In genomic region chr3:170869645-170870593, GRCh38 we compare ENCODE assay signal across 8 cellular contexts. TPM values are rescaled to one million over a fixed set of nuclear protein-coding genes. Genes with fewer than 3 reads are reported as not detected.
A peak's percentile ranks its signal among the peaks of the same experiment; 100 is the strongest.
DNase-seq lines count a peak whose midpoint lies in the region; ATAC-seq and TF ChIP-seq lines count a peak whose summit lies in the region.

Gene RPL22L1, minus strand, starts transcription at chr3:170870195. Its CDS starts 28 bp downstream, at chr3:170870167.

- intact Hi-C loops in esophagus muscularis mucosa (cut with DNase I), result loop anchor here (5.0 kb wide), 1 partner anchor 37 kb away; the partner anchor contains the start of gene EIF5A2
- intact Hi-C loops in naive thymus-derived CD4-positive, alpha-beta T cell (cut with micrococcal nuclease), result loop anchor here (1.0 to 10.0 kb wide), 16 partner anchors 38 to 1880 kb away; partner anchors contain the start of genes EIF5A2 (in 2 of the 2), PRKCI (in 2 of the 2), SEC62 (in 2 of the 2) and ECT2 (in 1 of the 2)

- POLR2A ChIA-PET in CD8-positive, alpha-beta memory T cell (lab: Charles Lee), result interaction anchor here (0.6 to 1.5 kb wide), 8 partner anchors 35 to 1650 kb away, joined by 3 to 26 read pairs (median 4); partner anchors contain the start of genes EIF5A2, SKIL and TERC
- POLR2A ChIA-PET in naive thymus-derived CD4-positive, alpha-beta T cell (lab: Charles Lee), result interaction anchor here (0.6 to 2.4 kb wide), 7 partner anchors 24 to 1237 kb away, joined by 3 to 35 read pairs (median 3); partner anchors contain the start of genes EIF5A2, MYNN and PHC3

- peak within 1 kb of the TSS; percentile 94 for H3K27ac ChIP-seq in CD8-positive, alpha-beta memory T cell (ENCODE audit: low read depth, low read length)
- peak within 1 kb of the TSS; percentile 79 to 85 (median 80) for H3K27ac ChIP-seq in esophagus muscularis mucosa (replicated peaks in 1 of 4)
- H3K27ac ChIP-seq in naive thymus-derived CD4-positive, alpha-beta T cell (ENCODE audit: low read depth, low read length), result peak within 1 kb of the TSS; percentile 86

- H3K4me1 Mint-ChIP-seq in CD8-positive, alpha-beta memory T cell, result peaks cover 30 to 46% (median 42%) of the 10 kb centered on the region in 3 donors
- peaks cover 11 to 19% (median 14%) of the 10 kb centered on the region in 3 donors for H3K4me1 Mint-ChIP-seq in IgD-negative memory B cell
- peaks cover 10 to 41% (median 26%) of the 10 kb centered on the region in 7 donors for H3K4me1 Mint-ChIP-seq in naive thymus-derived CD4-positive, alpha-beta T cell

- no peaks in the 10 kb centered on the region for H3K9me3 Mint-ChIP-seq in CD8-positive, alpha-beta memory T cell
- H3K9me3 Mint-ChIP-seq in IgD-negative memory B cell, result peaks cover 0 to 2% (median 0%) of the 10 kb centered on the region in 3 donors
- peaks cover 0 to 11% (median 0%) of the 10 kb centered on the region in 11 donors for H3K9me3 Mint-ChIP-seq in naive thymus-derived CD4-positive, alpha-beta T cell

- peaks cover 15% of the 10 kb centered on the region for H3K36me3 ChIP-seq in CD8-positive, alpha-beta memory T cell (ENCODE audit: insufficient read depth, low read length)
- H3K36me3 ChIP-seq in esophagus muscularis mucosa, result peaks cover 10 to 33% (median 28%) of the 10 kb centered on the region in 4 donors
- peaks cover 7 to 30% (median 15%) of the 10 kb centered on the region in 3 experiments for H3K36me3 ChIP-seq in naive thymus-derived CD4-positive, alpha-beta T cell (ENCODE audit: control insufficient read depth in 2 of 3, insufficient read depth in 3 of 3, low read length in 3 of 3)

- TF ChIP-seq CTCF in esophagus muscularis mucosa (IDR thresholded peaks at IDR 0.05), result peak in 1 of 3 experiments; percentile 13

- under 1% methylated on average over 42 of the region's 59 CpGs for WGBS in esophagus muscularis mucosa

- H3K36me3 Mint-ChIP-seq in CD8-positive, alpha-beta memory T cell, result peaks cover 9 to 34% (median 12%) of the 10 kb centered on the region in 3 donors
- H3K36me3 Mint-ChIP-seq in IgD-negative memory B cell, result peaks cover 3% of the 10 kb centered on the region
- peaks cover 13 to 28% (median 25%) of the 10 kb centered on the region in 5 donors for H3K36me3 Mint-ChIP-seq in naive thymus-derived CD4-positive, alpha-beta T cell

- peak; percentile 96 for ATAC-seq in GM21526 (IDR thresholded peaks at IDR 0.05; ENCODE audit: low FRiP score, unreplicated experiment)
- peak; percentile 96 for ATAC-seq in naive thymus-derived CD4-positive, alpha-beta T cell
- ATAC-seq in stimulated activated naive CD8-positive, alpha-beta T cell treated with anti-CD3 and anti-CD28 coated beads, Interleukin-15, Interleukin-2, amounts not matched to agents 100 U/mL and 50 U/mL, for 24 hours, result peak; percentile 94

- no peak for TF ChIP-seq EP300 in esophagus muscularis mucosa (IDR thresholded peaks at IDR 0.05)

- peak within 1 kb of the TSS; percentile 96 for H3K4me3 ChIP-seq in CD8-positive, alpha-beta memory T cell (ENCODE audit: low read length)
- peak within 1 kb of the TSS; percentile 56 to 72 (median 70) for H3K4me3 ChIP-seq in esophagus muscularis mucosa
- H3K4me3 ChIP-seq in naive thymus-derived CD4-positive, alpha-beta T cell (ENCODE audit: low read length), result peak within 1 kb of the TSS; percentile 84

- H3K27me3 ChIP-seq in CD8-positive, alpha-beta memory T cell (ENCODE audit: insufficient read depth, low read length, poor library complexity, severe bottlenecking), result no peaks in the 10 kb centered on the region
- H3K27me3 ChIP-seq in esophagus muscularis mucosa, result no peaks in the 10 kb centered on the region
- no peaks in the 10 kb centered on the region for H3K27me3 ChIP-seq in naive thymus-derived CD4-positive, alpha-beta T cell (ENCODE audit: control insufficient read depth in 2 of 2, insufficient read depth in 2 of 2, low read length in 2 of 2)

- H3K27ac Mint-ChIP-seq in CD8-positive, alpha-beta memory T cell, result peak within 1 kb of the TSS; percentile 88 to 99 (median 98)
- H3K27ac Mint-ChIP-seq in IgD-negative memory B cell, result peak within 1 kb of the TSS; percentile 84 to 99 (median 98)
- H3K27ac Mint-ChIP-seq in naive thymus-derived CD4-positive, alpha-beta T cell, result peak within 1 kb of the TSS; percentile 96 to 99 (median 98)

- H3K27me3 Mint-ChIP-seq in CD8-positive, alpha-beta memory T cell, result no peaks in the 10 kb centered on the region
- H3K27me3 Mint-ChIP-seq in IgD-negative memory B cell, result no peaks in the 10 kb centered on the region
- peaks cover 0 to 4% (median 0%) of the 10 kb centered on the region in 5 donors for H3K27me3 Mint-ChIP-seq in naive thymus-derived CD4-positive, alpha-beta T cell

- peak; percentile 80 for TF ChIP-seq POLR2A in esophagus muscularis mucosa (IDR thresholded peaks at IDR 0.05; ENCODE audit: low read depth)

- peak within 1 kb of the TSS; percentile 88 to 98 (median 96) for H3K4me3 Mint-ChIP-seq in CD8-positive, alpha-beta memory T cell
- peak within 1 kb of the TSS; percentile 93 to 99 (median 96) for H3K4me3 Mint-ChIP-seq in IgD-negative memory B cell
- H3K4me3 Mint-ChIP-seq in naive thymus-derived CD4-positive, alpha-beta T cell, result peak within 1 kb of the TSS; percentile 93 to 98 (median 94)

- H3K4me1 ChIP-seq in CD8-positive, alpha-beta memory T cell (ENCODE audit: insufficient read depth, low read length), result peaks cover 33% of the 10 kb centered on the region
- peaks cover 17 to 33% (median 31%) of the 10 kb centered on the region in 4 donors for H3K4me1 ChIP-seq in esophagus muscularis mucosa
- peaks cover 22% of the 10 kb centered on the region in 2 donors for H3K4me1 ChIP-seq in naive thymus-derived CD4-positive, alpha-beta T cell (ENCODE audit: control insufficient read depth in 2 of 2, insufficient read depth in 2 of 2, low read length in 2 of 2)

- no peaks in the 10 kb centered on the region for H3K9me3 ChIP-seq in CD8-positive, alpha-beta memory T cell (ENCODE audit: low read length)
- H3K9me3 ChIP-seq in esophagus muscularis mucosa, result no peaks in the 10 kb centered on the region
- H3K9me3 ChIP-seq in naive thymus-derived CD4-positive, alpha-beta T cell (ENCODE audit: control insufficient read depth in 2 of 3, low read length in 3 of 3), result no peaks in the 10 kb centered on the region

- CTCF ChIA-PET in CD8-positive, alpha-beta memory T cell (lab: Charles Lee), result interaction anchor here (1.6 to 2.0 kb wide), 2 partner anchors 10 to 58 kb away, joined by 4 to 6 read pairs; no protein-coding TSS in a partner anchor
- CTCF ChIA-PET in naive thymus-derived CD4-positive, alpha-beta T cell (lab: Charles Lee), result interaction anchor here (1.2 kb wide), 1 partner anchor 39 kb away, joined by 3 read pairs; the partner anchor contains the start of gene EIF5A2

- DNase-seq in CD8-positive, alpha-beta memory T cell, result peak; percentile 85 to 96 (median 91)
- DNase-seq in activated CD8-positive, alpha-beta memory T cell treated with anti-CD3 and anti-CD28 coated beads, Interleukin-2, amount 50 U/mL, for 48 hours, result peak; percentile 96
- DNase-seq in esophagus muscularis mucosa (ENCODE audit: extremely low spot score) (peak; percentile 98), NCI-H2029 (lab: John Stamatoyannopoulos, UW) (no peak)
- DNase-seq in naive thymus-derived CD4-positive, alpha-beta T cell, result peak; percentile 83 to 92 (median 90)
- DNase-seq in stimulated activated naive CD8-positive, alpha-beta T cell treated with anti-CD3 and anti-CD28 coated beads, Interleukin-15, Interleukin-2, amounts not matched to agents 100 U/mL and 50 U/mL, for 24 hours, result peak; percentile 92

RNA-seq across cellular contexts. Expression of gene RPL22L1, which starts in this region (rescaled TPM):
- total RNA-seq in CD8-positive, alpha-beta memory T cell, result 100 to 1,000 TPM; 217 to 228 TPM
- 42.9 TPM for polyA plus RNA-seq in CD8-positive, alpha-beta memory T cell
- 86.6 TPM for polyA plus RNA-seq in IgD-negative memory B cell
- total RNA-seq in esophagus muscularis mucosa, result 10 to 100 TPM; 17.2 to 57.0 (median 37.1) TPM
- total RNA-seq in naive thymus-derived CD4-positive, alpha-beta T cell, result 10 to 100 TPM; 27.5 to 62.6 (median 47.9) TPM
- polyA plus RNA-seq in naive thymus-derived CD4-positive, alpha-beta T cell, result 10 to 100 TPM; 31.9 to 43.5 TPM
